In genomic region chr10:72692057-72692891, GRCh38 we compare ENCODE assay signal across 1 cellular context.
TF ChIP-seq lines count a peak whose summit lies in the region.

TSS of gene MCU (plus strand) at chr10:72692143. CDS start at chr10:72692152, 9 bp downstream.

TF ChIP-seq in HepG2, 621 proteins besides CTCF, POLR2A, EP300 and RAD21 (continued from another document and continues in another):
- TF ChIP-seq ZNF552 (CRISPR knock-in tag; IDR thresholded peaks at IDR 0.05; ENCODE audit: borderline replicate concordance) (no peak), ARNTL (CRISPR knock-in tag; IDR thresholded peaks at IDR 0.05) (0 out of 2 replicates have a peak, but pooled peaks have one; percentile 7), HNRNPK (IDR thresholded peaks at IDR 0.05; ENCODE audit: low read depth, low read length, poor library complexity, severe bottlenecking) (no peak), KMT2A (CRISPR knock-in tag; IDR thresholded peaks at IDR 0.05) (peak; percentile 45; the same call in 1 of the 2 replicates), ZNF777 (CRISPR knock-in tag; IDR thresholded peaks at IDR 0.05) (peak; percentile 67), ZMAT3 (CRISPR knock-in tag; conservative IDR thresholded peaks at IDR 0.05) (no peak; the same call in 1 of the 2 replicates), ZNF670 (CRISPR knock-in tag; IDR thresholded peaks at IDR 0.05; ENCODE audit: borderline replicate concordance) (no peak), PHF8 (CRISPR knock-in tag; IDR thresholded peaks at IDR 0.05) (peak; percentile 54), ZNF790 (CRISPR knock-in tag; IDR thresholded peaks at IDR 0.05; ENCODE audit: borderline replicate concordance) (no peak), TFE3 (CRISPR knock-in tag; IDR thresholded peaks at IDR 0.05) (0 out of 2 replicates have a peak, but pooled peaks have one; percentile 23), ZNF563 (CRISPR knock-in tag; IDR thresholded peaks at IDR 0.05) (peak; percentile 58; the same call in 1 of the 2 replicates), TERF1 (CRISPR knock-in tag; IDR thresholded peaks at IDR 0.05) (no peak), HNRNPLL (IDR thresholded peaks at IDR 0.05; ENCODE audit: low read depth, low read length, poor library complexity, severe bottlenecking) (peak; percentile 56), FOXA3 (CRISPR knock-in tag; IDR thresholded peaks at IDR 0.05) (peak; percentile 31; the same call in 1 of the 2 replicates), ZNF75D (CRISPR knock-in tag; IDR thresholded peaks at IDR 0.05; ENCODE audit: borderline replicate concordance) (no peak), NR2F1 (CRISPR knock-in tag; IDR thresholded peaks at IDR 0.05) (no peak), ARNT2 (CRISPR knock-in tag; IDR thresholded peaks at IDR 0.05; ENCODE audit: low read depth) (peak; percentile 78), MTA3 (CRISPR knock-in tag; IDR thresholded peaks at IDR 0.05) (no peak), REST (IDR thresholded peaks at IDR 0.05; ENCODE audit: borderline replicate concordance in 1 of 2, low read depth in 1 of 2, low read length in 2 of 2) (peak in 1 of 2 experiments; percentile 85; a peak in 2 of 4 replicates), MLXIP (CRISPR knock-in tag; IDR thresholded peaks at IDR 0.05; ENCODE audit: borderline replicate concordance) (no peak; the same call in 1 of the 2 replicates), KLF11 (CRISPR knock-in tag; IDR thresholded peaks at IDR 0.05) (peak; percentile 41; the same call in 1 of the 2 replicates), ZNF749 (CRISPR knock-in tag; IDR thresholded peaks at IDR 0.05; ENCODE audit: borderline replicate concordance) (0 out of 2 replicates have a peak, but pooled peaks have one; percentile 45), ISX (CRISPR knock-in tag; conservative IDR thresholded peaks at IDR 0.05) (no peak), XRCC5 (optimal IDR thresholded peaks at IDR 0.05; ENCODE audit: low read length) (no peak), ZNF678 (CRISPR knock-in tag; IDR thresholded peaks at IDR 0.05) (no peak), ZSCAN9 (CRISPR knock-in tag; IDR thresholded peaks at IDR 0.05; ENCODE audit: borderline replicate concordance) (peak; percentile 50; the same call in 1 of the 2 replicates), ZNF704 (CRISPR knock-in tag; IDR thresholded peaks at IDR 0.05; ENCODE audit: borderline replicate concordance) (no peak), SCMH1 (CRISPR knock-in tag; IDR thresholded peaks at IDR 0.05; ENCODE audit: borderline replicate concordance) (no peak), PCBP1 (IDR thresholded peaks at IDR 0.05; ENCODE audit: borderline replicate concordance, low read depth, low read length) (no peak), ZBTB43 (CRISPR knock-in tag; conservative IDR thresholded peaks at IDR 0.05) (no peak), HMGA1 (CRISPR knock-in tag; conservative IDR thresholded peaks at IDR 0.05) (no peak), NCOA1 (CRISPR knock-in tag; IDR thresholded peaks at IDR 0.05) (no peak), SALL1 (CRISPR knock-in tag; IDR thresholded peaks at IDR 0.05) (peak; percentile 87), ZNF513 (CRISPR knock-in tag; conservative IDR thresholded peaks at IDR 0.05) (no peak), KLF16 (CRISPR knock-in tag; IDR thresholded peaks at IDR 0.05) (peak in 1 of 2 experiments; percentile 53; a peak in 1 of 4 replicates), TOE1 (CRISPR knock-in tag; IDR thresholded peaks at IDR 0.05) (no peak), YEATS2 (CRISPR knock-in tag; IDR thresholded peaks at IDR 0.05; ENCODE audit: borderline replicate concordance) (no peak), SRSF4 (IDR thresholded peaks at IDR 0.05; ENCODE audit: low read depth, low read length, poor library complexity, severe bottlenecking) (no peak), ZNF260 (CRISPR knock-in tag; IDR thresholded peaks at IDR 0.05; ENCODE audit: borderline replicate concordance, low read depth) (no peak), MED1 (CRISPR knock-in tag; IDR thresholded peaks at IDR 0.05) (peak; percentile 77), ZSCAN5A (CRISPR knock-in tag; IDR thresholded peaks at IDR 0.05; ENCODE audit: borderline replicate concordance) (no peak), SRY (CRISPR knock-in tag; IDR thresholded peaks at IDR 0.05) (peak; percentile 69), ZBTB26 (CRISPR knock-in tag; IDR thresholded peaks at IDR 0.05; ENCODE audit: borderline replicate concordance) (peak; percentile 68; the same call in 1 of the 2 replicates), ZNF530 (CRISPR knock-in tag; IDR thresholded peaks at IDR 0.05; ENCODE audit: low read depth) (no peak), GPBP1L1 (CRISPR knock-in tag; IDR thresholded peaks at IDR 0.05) (no peak)
